Comparison of ENCODE assay signal across 25 cellular contexts in genomic region chr5:167064199-167064811, GRCh38.
DNase-seq lines count a peak whose midpoint lies in the region; ATAC-seq and TF ChIP-seq lines count a peak whose summit lies in the region.
"Had no signal": no experiment of that assay in that cellular context is flagged by ENCODE, and none has a peak within 500 bp of the region (broad histone marks: within the 10 kb centered on the region; RNA-seq: fewer than 3 reads in every experiment).

No MANE protein-coding gene starts in this region.

- peaks cover 3% of the 10 kb centered on the region; the same call in 1 of the 2 replicates for H3K9me3 ChIP-seq in SJCRH30 (replicated peaks)
- no peaks in the 10 kb centered on the region for H3K9me3 ChIP-seq in CD4-positive, alpha-beta T cell (ENCODE audit: control insufficient read depth, low read length)
- H3K9me3 ChIP-seq: esophagus muscularis mucosa, heart right ventricle had no signal

- no peak overlapping the region; the same call in 1 of the 2 replicates for H3K27ac ChIP-seq in SJCRH30
- no peak overlapping the region for H3K27ac ChIP-seq in CD4-positive, alpha-beta T cell (ENCODE audit: low read depth, low read length)
- H3K27ac ChIP-seq: 22Rv1, cardiac muscle cell, esophagus muscularis mucosa, foreskin keratinocyte, heart right ventricle, SJSA1, skin epidermis had no signal

- TF ChIP-seq CTCF in retinal pigment epithelial cell (conservative IDR thresholded peaks at IDR 0.05; ENCODE audit: low read depth, low read length): no peak
- no peak for TF ChIP-seq CTCF in CD4-positive, alpha-beta T cell (IDR thresholded peaks at IDR 0.05)

- H3K4me3 Mint-ChIP-seq in CD4-positive, alpha-beta T cell: no peak overlapping the region
- H3K4me3 Mint-ChIP-seq: activated CD8-positive, alpha-beta T cell treated with anti-CD3 and anti-CD28 coated beads, Interleukin-2, amount 10 ng/mL, durations not matched to agents 7 days and 5 days; activated naive CD8-positive, alpha-beta T cell; CD4-positive, CD25-positive, alpha-beta regulatory T cell; stimulated activated naive CD8-positive, alpha-beta T cell treated with anti-CD3 and anti-CD28 coated beads, Interleukin-15, Interleukin-2, amounts not matched to agents 100 ng/mL and 50 ng/mL, for 24 hours; T-helper 1 cell treated with Interleukin-12 subunit alpha and Interleukin-12 subunit beta and Interleukin-4 antibody, amounts not matched to agents 30 μg/mL and 1 μg/mL, for 36 hours had no signal

- POLR2A ChIA-PET in CD4-positive, alpha-beta T cell (lab: Charles Lee): no interaction called here

- no peaks in the 10 kb centered on the region for H3K27me3 Mint-ChIP-seq in CD4-positive, alpha-beta T cell
- H3K27me3 Mint-ChIP-seq: activated naive CD8-positive, alpha-beta T cell; CD4-positive, CD25-positive, alpha-beta regulatory T cell; stimulated activated naive CD8-positive, alpha-beta T cell treated with anti-CD3 and anti-CD28 coated beads, Interleukin-15, Interleukin-2, amounts not matched to agents 100 ng/mL and 50 ng/mL, for 24 hours had no signal

- no peaks in the 10 kb centered on the region for H3K4me1 Mint-ChIP-seq in CD4-positive, alpha-beta T cell (ENCODE audit: low read depth)
- H3K4me1 Mint-ChIP-seq: CD4-positive, CD25-positive, alpha-beta regulatory T cell had no signal

- CTCF ChIA-PET in CD4-positive, alpha-beta T cell (lab: Charles Lee): no interaction called here

- DNase-seq in DMS 273 (lab: John Stamatoyannopoulos, UW; ENCODE audit: unreplicated experiment) (peak; percentile 42), DMS 273 treated with DMSO at 0.1 percent for 48 hours (lab: John Stamatoyannopoulos, UW) (no peak), SJCRH30 (peak; percentile 37 to 68), iPS-NIHi11 (ENCODE audit: low spot score) (peak; percentile 10), retinal pigment epithelial cell (ENCODE audit: low read depth) (peak; percentile 97), NCI-H1436 treated with DMSO at 0.1 percent for 48 hours (lab: John Stamatoyannopoulos, UW) (no peak), RPMI8226 (no peak)
- no peak for DNase-seq in CD4-positive, alpha-beta T cell
- DNase-seq: activated CD8-positive, alpha-beta T cell treated with anti-CD3 and anti-CD28 coated beads, Interleukin-2, amount 10 ng/mL, durations not matched to agents 7 days and 5 days; CD4-positive, CD25-positive, alpha-beta regulatory T cell; cortex of kidney; foreskin keratinocyte; HCEC 1CT; heart right ventricle; NCI-H146; NCI-H510A treated with DMSO at 0.1 percent for 48 hours; nucleus accumbens had no signal

- no peaks in the 10 kb centered on the region for H3K27me3 ChIP-seq in SJCRH30
- no peaks in the 10 kb centered on the region for H3K27me3 ChIP-seq in CD4-positive, alpha-beta T cell (ENCODE audit: control insufficient read depth, insufficient read depth, low read length)
- H3K27me3 ChIP-seq: esophagus muscularis mucosa, foreskin keratinocyte had no signal

- no peak overlapping the region for H3K4me3 ChIP-seq in SJCRH30
- peak overlapping the region; percentile 15 for H3K4me3 ChIP-seq in retinal pigment epithelial cell (ENCODE audit: low read length)
- H3K4me3 ChIP-seq: cardiac muscle cell, esophagus muscularis mucosa, heart right ventricle, SJSA1, skin epidermis had no signal

- peaks cover 22% of the 10 kb centered on the region; the same call in 1 of the 2 replicates for H3K4me1 ChIP-seq in SJCRH30
- H3K4me1 ChIP-seq: esophagus muscularis mucosa, foreskin keratinocyte, heart right ventricle, SJSA1 had no signal

- H3K9me3 Mint-ChIP-seq in CD4-positive, alpha-beta T cell: peaks cover 2% of the 10 kb centered on the region
- H3K9me3 Mint-ChIP-seq: stimulated activated naive CD8-positive, alpha-beta T cell treated with anti-CD3 and anti-CD28 coated beads, Interleukin-15, Interleukin-2, amounts not matched to agents 100 ng/mL and 50 ng/mL, for 24 hours; T-helper 1 cell treated with Interleukin-12 subunit alpha and Interleukin-12 subunit beta and Interleukin-4 antibody, amounts not matched to agents 30 μg/mL and 1 μg/mL, for 36 hours had no signal

- no peaks in the 10 kb centered on the region for H3K36me3 Mint-ChIP-seq in CD4-positive, alpha-beta T cell (ENCODE audit: low read depth)
- H3K36me3 Mint-ChIP-seq: activated naive CD8-positive, alpha-beta T cell; CD4-positive, CD25-positive, alpha-beta regulatory T cell had no signal

- no peak overlapping the region for H3K27ac Mint-ChIP-seq in CD4-positive, alpha-beta T cell
- H3K27ac Mint-ChIP-seq: activated CD8-positive, alpha-beta T cell treated with anti-CD3 and anti-CD28 coated beads, Interleukin-2, amount 10 ng/mL, durations not matched to agents 7 days and 5 days; activated naive CD8-positive, alpha-beta T cell; CD4-positive, CD25-positive, alpha-beta regulatory T cell; stimulated activated naive CD8-positive, alpha-beta T cell treated with anti-CD3 and anti-CD28 coated beads, Interleukin-15, Interleukin-2, amounts not matched to agents 100 ng/mL and 50 ng/mL, for 24 hours; T-helper 1 cell treated with Interleukin-12 subunit alpha and Interleukin-12 subunit beta and Interleukin-4 antibody, amounts not matched to agents 30 μg/mL and 1 μg/mL, for 36 hours had no signal

- ATAC-seq in CD4-positive, alpha-beta T cell (ENCODE audit: poor library complexity): no peak
- ATAC-seq: activated CD8-positive, alpha-beta T cell treated with anti-CD3 and anti-CD28 coated beads, Interleukin-2, amount 10 ng/mL, durations not matched to agents 7 days and 5 days; foreskin keratinocyte; heart right ventricle had no signal

- H3K36me3 ChIP-seq in SJCRH30: no peaks in the 10 kb centered on the region
- H3K36me3 ChIP-seq: cardiac muscle cell, esophagus muscularis mucosa, heart right ventricle, SJSA1 had no signal

- intact Hi-C loops in CD4-positive, alpha-beta T cell (cut with DNase I, micrococcal nuclease): no loop called here

Comparison
In these comparisons a context has a peak if more than half of its experiments do, and no peak if none do; other contexts are left out.
1. DNase-seq: peak in DMS 273 (single experiment), SJCRH30 (2 of 2), iPS-NIHi11 (single experiment) and retinal pigment epithelial cell (single experiment); none in DMS 273 treated with DMSO at 0.1 percent for 48 hours (single experiment), NCI-H1436 treated with DMSO at 0.1 percent for 48 hours (single experiment), RPMI8226 (single experiment) and CD4-positive, alpha-beta T cell (0 of 10).